In the genomic region with DNA sequence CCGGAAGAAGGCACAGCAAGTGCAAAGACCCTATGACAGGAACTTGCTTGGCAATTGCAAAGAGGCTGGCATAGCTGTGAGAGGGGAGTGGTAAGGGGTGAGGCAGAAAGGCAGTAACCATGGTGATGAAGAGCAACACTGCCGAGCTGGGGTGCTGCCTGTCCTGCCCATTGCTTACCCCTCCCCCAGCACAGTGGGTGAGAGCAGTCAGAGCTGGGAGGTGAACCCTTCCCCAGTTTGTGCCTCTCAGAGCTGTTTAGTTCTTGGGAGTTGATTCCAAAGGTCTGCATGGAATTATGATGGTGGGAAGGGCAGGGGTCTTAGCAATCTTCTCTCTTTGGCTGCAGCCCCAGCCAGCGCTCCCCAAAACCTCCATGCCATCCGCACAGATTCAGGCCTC, we compare ENCODE assay signal across 2 cellular contexts.
A peak's percentile ranks its signal among the peaks of the same experiment; 100 is the strongest.
TF ChIP-seq lines count a peak whose summit lies in the region.

No MANE protein-coding gene starts in this region.

TF ChIP-seq in GM23338, 12 proteins besides CTCF, POLR2A, EP300 and RAD21 (continued from another document):
- TF ChIP-seq STAT1 (IDR thresholded peaks at IDR 0.05; ENCODE audit: unreplicated experiment) (no peak), ZNF114 (CRISPR knock-in tag; IDR thresholded peaks at IDR 0.05) (no peak), NANOG (IDR thresholded peaks at IDR 0.05; ENCODE audit: borderline replicate concordance) (no peak)
- TF ChIP-seq, protein P1, sequence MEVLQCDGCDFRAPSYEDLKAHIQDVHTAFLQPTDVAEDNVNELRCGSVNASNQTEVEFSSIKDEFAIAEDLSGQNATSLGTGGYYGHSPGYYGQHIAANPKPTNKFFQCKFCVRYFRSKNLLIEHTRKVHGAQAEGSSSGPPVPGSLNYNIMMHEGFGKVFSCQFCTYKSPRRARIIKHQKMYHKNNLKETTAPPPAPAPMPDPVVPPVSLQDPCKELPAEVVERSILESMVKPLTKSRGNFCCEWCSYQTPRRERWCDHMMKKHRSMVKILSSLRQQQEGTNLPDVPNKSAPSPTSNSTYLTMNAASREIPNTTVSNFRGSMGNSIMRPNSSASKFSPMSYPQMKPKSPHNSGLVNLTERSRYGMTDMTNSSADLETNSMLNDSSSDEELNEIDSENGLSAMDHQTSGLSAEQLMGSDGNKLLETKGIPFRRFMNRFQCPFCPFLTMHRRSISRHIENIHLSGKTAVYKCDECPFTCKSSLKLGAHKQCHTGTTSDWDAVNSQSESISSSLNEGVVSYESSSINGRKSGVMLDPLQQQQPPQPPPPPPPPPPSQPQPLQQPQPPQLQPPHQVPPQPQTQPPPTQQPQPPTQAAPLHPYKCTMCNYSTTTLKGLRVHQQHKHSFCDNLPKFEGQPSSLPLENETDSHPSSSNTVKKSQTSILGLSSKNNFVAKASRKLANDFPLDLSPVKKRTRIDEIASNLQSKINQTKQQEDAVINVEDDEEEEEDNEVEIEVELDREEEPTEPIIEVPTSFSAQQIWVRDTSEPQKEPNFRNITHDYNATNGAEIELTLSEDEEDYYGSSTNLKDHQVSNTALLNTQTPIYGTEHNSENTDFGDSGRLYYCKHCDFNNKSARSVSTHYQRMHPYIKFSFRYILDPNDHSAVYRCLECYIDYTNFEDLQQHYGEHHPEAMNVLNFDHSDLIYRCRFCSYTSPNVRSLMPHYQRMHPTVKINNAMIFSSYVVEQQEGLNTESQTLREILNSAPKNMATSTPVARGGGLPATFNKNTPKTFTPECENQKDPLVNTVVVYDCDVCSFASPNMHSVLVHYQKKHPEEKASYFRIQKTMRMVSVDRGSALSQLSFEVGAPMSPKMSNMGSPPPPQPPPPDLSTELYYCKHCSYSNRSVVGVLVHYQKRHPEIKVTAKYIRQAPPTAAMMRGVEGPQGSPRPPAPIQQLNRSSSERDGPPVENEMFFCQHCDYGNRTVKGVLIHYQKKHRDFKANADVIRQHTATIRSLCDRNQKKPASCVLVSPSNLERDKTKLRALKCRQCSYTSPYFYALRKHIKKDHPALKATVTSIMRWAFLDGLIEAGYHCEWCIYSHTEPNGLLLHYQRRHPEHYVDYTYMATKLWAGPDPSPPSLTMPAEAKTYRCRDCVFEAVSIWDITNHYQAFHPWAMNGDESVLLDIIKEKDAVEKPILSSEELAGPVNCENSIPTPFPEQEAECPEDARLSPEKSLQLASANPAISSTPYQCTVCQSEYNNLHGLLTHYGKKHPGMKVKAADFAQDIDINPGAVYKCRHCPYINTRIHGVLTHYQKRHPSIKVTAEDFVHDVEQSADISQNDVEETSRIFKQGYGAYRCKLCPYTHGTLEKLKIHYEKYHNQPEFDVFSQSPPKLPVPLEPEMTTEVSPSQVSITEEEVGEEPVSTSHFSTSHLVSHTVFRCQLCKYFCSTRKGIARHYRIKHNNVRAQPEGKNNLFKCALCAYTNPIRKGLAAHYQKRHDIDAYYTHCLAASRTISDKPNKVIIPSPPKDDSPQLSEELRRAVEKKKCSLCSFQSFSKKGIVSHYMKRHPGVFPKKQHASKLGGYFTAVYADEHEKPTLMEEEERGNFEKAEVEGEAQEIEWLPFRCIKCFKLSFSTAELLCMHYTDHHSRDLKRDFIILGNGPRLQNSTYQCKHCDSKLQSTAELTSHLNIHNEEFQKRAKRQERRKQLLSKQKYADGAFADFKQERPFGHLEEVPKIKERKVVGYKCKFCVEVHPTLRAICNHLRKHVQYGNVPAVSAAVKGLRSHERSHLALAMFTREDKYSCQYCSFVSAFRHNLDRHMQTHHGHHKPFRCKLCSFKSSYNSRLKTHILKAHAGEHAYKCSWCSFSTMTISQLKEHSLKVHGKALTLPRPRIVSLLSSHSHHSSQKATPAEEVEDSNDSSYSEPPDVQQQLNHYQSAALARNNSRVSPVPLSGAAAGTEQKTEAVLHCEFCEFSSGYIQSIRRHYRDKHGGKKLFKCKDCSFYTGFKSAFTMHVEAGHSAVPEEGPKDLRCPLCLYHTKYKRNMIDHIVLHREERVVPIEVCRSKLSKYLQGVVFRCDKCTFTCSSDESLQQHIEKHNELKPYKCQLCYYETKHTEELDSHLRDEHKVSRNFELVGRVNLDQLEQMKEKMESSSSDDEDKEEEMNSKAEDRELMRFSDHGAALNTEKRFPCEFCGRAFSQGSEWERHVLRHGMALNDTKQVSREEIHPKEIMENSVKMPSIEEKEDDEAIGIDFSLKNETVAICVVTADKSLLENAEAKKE (CRISPR knock-in tag; IDR thresholded peaks at IDR 0.05): no peak
- TF ChIP-seq, protein P2, sequence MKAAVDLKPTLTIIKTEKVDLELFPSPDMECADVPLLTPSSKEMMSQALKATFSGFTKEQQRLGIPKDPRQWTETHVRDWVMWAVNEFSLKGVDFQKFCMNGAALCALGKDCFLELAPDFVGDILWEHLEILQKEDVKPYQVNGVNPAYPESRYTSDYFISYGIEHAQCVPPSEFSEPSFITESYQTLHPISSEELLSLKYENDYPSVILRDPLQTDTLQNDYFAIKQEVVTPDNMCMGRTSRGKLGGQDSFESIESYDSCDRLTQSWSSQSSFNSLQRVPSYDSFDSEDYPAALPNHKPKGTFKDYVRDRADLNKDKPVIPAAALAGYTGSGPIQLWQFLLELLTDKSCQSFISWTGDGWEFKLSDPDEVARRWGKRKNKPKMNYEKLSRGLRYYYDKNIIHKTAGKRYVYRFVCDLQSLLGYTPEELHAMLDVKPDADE (IDR thresholded peaks at IDR 0.05): no peak

TF ChIP-seq in WTC11, 78 proteins besides CTCF, POLR2A, EP300 and RAD21 (continued from another document):
- TF ChIP-seq, protein P3, sequence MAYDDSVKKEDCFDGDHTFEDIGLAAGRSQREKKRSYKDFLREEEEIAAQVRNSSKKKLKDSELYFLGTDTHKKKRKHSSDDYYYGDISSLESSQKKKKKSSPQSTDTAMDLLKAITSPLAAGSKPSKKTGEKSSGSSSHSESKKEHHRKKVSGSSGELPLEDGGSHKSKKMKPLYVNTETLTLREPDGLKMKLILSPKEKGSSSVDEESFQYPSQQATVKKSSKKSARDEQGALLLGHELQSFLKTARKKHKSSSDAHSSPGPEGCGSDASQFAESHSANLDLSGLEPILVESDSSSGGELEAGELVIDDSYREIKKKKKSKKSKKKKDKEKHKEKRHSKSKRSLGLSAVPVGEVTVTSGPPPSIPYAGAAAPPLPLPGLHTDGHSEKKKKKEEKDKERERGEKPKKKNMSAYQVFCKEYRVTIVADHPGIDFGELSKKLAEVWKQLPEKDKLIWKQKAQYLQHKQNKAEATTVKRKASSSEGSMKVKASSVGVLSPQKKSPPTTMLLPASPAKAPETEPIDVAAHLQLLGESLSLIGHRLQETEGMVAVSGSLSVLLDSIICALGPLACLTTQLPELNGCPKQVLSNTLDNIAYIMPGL (CRISPR knock-in tag; IDR thresholded peaks at IDR 0.05): no peak
- 0 out of 2 replicates have a peak, but pooled peaks have one; percentile 57 for TF ChIP-seq ZNF416 (CRISPR knock-in tag; IDR thresholded peaks at IDR 0.05)
- peak; percentile 7; the same call in 1 of the 2 replicates for TF ChIP-seq ZNF423 (CRISPR knock-in tag; IDR thresholded peaks at IDR 0.05)
